In the genomic region with DNA sequence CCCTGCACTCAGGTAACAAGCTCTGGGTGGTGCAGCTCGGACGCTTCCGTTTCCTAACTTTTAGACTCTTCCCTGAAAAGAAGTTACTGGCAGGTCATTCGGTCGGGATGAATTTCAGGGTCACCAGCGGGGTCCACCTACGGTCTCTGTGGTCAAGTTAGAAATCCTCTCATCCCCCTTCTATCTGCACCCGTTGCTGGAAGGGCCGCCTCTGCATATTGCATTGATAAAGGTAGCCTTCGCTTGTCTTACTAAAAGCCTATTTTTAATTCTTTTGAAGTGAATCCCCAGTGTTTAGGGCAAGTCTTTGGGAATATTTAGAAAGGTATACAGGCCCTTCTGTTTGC, we compare ENCODE assay signal across 8 cellular contexts. TPM values are rescaled to one million over a fixed set of nuclear protein-coding genes. Genes with fewer than 3 reads are reported as not detected.
DNase-seq lines count a peak whose midpoint lies in the region; ATAC-seq and TF ChIP-seq lines count a peak whose summit lies in the region.

No MANE protein-coding gene starts in this region.

- peaks cover 23% of the 10 kb centered on the region for H3K4me1 ChIP-seq in PC-3 (ENCODE audit: insufficient read depth, low read length)

- intact Hi-C loops in PC-3 (cut with micrococcal nuclease), result no loop called here

- no peaks in the 10 kb centered on the region for H3K9me3 ChIP-seq in PC-3 (ENCODE audit: low read length)

- peak overlapping the region; percentile 92 for H3K4me2 ChIP-seq in PC-3 (ENCODE audit: low read length)

- TF ChIP-seq CTCF in GM12875 (IDR thresholded peaks at IDR 0.05; ENCODE audit: borderline replicate concordance, insufficient read depth, low read depth, low read length), result no peak
- no peak for TF ChIP-seq CTCF in PC-3 (conservative IDR thresholded peaks at IDR 0.05; ENCODE audit: low read depth, low read length)
- no peak for TF ChIP-seq CTCF in epithelial cell of proximal tubule (conservative IDR thresholded peaks at IDR 0.05; ENCODE audit: low read depth, low read length)
- TF ChIP-seq CTCF in progenitor cell of endocrine pancreas (IDR thresholded peaks at IDR 0.05; ENCODE audit: unreplicated experiment), result no peak

- no TSS peak for BruUV-seq in PC-3 (replicated peaks; lab: Mats Ljungman, UMichigan)

- no peaks in the 10 kb centered on the region for H3K9me3 Mint-ChIP-seq in progenitor cell of endocrine pancreas (ENCODE audit: low read depth)

- H4K20me1 ChIP-seq in PC-3 (ENCODE audit: low read length), result peaks cover 24% of the 10 kb centered on the region

- H3K9me2 ChIP-seq in PC-3 (replicated peaks; ENCODE audit: low read length), result no peaks in the 10 kb centered on the region

- peaks cover 14% of the 10 kb centered on the region for H3K4me1 Mint-ChIP-seq in progenitor cell of endocrine pancreas (ENCODE audit: low read depth)

- H3K4me3 Mint-ChIP-seq in progenitor cell of endocrine pancreas (ENCODE audit: low read depth), result peak overlapping the region; percentile 95

- no peaks in the 10 kb centered on the region for H3K27me3 ChIP-seq in PC-3 (ENCODE audit: low read length)

- peaks cover 14% of the 10 kb centered on the region for H3K36me3 ChIP-seq in PC-3 (ENCODE audit: low read depth, low read length)

- H3K79me2 ChIP-seq in PC-3 (ENCODE audit: low read length), result peaks cover 51% of the 10 kb centered on the region

- POLR2A ChIA-PET in PC-3 (lab: Charles Lee; ENCODE audit: unreplicated experiment), result no interaction called here

- H3K36me3 Mint-ChIP-seq in progenitor cell of endocrine pancreas (ENCODE audit: insufficient read depth), result peaks cover 8% of the 10 kb centered on the region

- H3K4me3 ChIP-seq in GM12875 (ENCODE audit: low read depth, low read length), result peak overlapping the region; percentile 66
- peak overlapping the region; percentile 96 for H3K4me3 ChIP-seq in PC-3 (ENCODE audit: low read length)
- H3K4me3 ChIP-seq in epithelial cell of proximal tubule (ENCODE audit: low read depth, low read length), result peak overlapping the region; percentile 82

- CTCF ChIA-PET in PC-3 (lab: Charles Lee), result interaction anchor here (0.7 kb wide), 1 partner anchor 477 kb away, joined by 4 read pairs; no protein-coding TSS in a partner anchor

- DNase-seq in PC-3, result no peak
- no peak for DNase-seq in epithelial cell of proximal tubule (ENCODE audit: low read depth)
- DNase-seq in progenitor cell of endocrine pancreas (ENCODE audit: low spot score, unreplicated experiment), result no peak
- no peak for DNase-seq in NCI-H1436 (lab: John Stamatoyannopoulos, UW)
- no peak for DNase-seq in NCI-H2081 (lab: John Stamatoyannopoulos, UW)
- no peak for DNase-seq in ecto neural progenitor cell (ENCODE audit: low spot score)

- H3K27ac Mint-ChIP-seq in progenitor cell of endocrine pancreas, result peak overlapping the region; percentile 98

- peak overlapping the region; percentile 83 for H3K9ac ChIP-seq in PC-3 (ENCODE audit: low read length)

- ATAC-seq in PC-3 (no peak), GM21447 (IDR thresholded peaks at IDR 0.05; ENCODE audit: unreplicated experiment) (no peak)

- H2AFZ ChIP-seq in PC-3 (ENCODE audit: low read length), result peak overlapping the region; percentile 85; the same call in 1 of the 2 replicates

- H3F3A ChIP-seq in PC-3 (ENCODE audit: low read length, unreplicated experiment), result no peaks in the 10 kb centered on the region

- no peaks in the 10 kb centered on the region for H3K27me3 Mint-ChIP-seq in progenitor cell of endocrine pancreas

- H3K27ac ChIP-seq in PC-3 (ENCODE audit: low read length), result peak overlapping the region; percentile 43; the same call in 1 of the 2 replicates

RNA-seq across cellular contexts. Expression of gene CRLS1, which starts 0.7 kb away (rescaled TPM):
- total RNA-seq in PC-3 (2014; rRNA removed), result 50.7 and 52.2 TPM in 2 replicates
- total RNA-seq in epithelial cell of proximal tubule, result 36.8 and 42.0 TPM in 2 replicates
- total RNA-seq in progenitor cell of endocrine pancreas, result 44.8 TPM in 2 replicates

RNA-seq across cellular contexts. Expression of gene LRRN4, which starts 47.3 kb away (rescaled TPM):
- 0.44 TPM in 1 of 2 replicates, not detected in the other for total RNA-seq in PC-3 (2014; rRNA removed)
- total RNA-seq in epithelial cell of proximal tubule, result 152 and 199 TPM in 2 replicates
- total RNA-seq in progenitor cell of endocrine pancreas, result 5.6 and 7.7 TPM in 2 replicates

RNA-seq across cellular contexts. Expression of gene MCM8, which starts 56.1 kb away (rescaled TPM):
- total RNA-seq in PC-3 (2014; rRNA removed) (26.6 and 27.0 TPM in 2 replicates), epithelial cell of proximal tubule (16.1 and 19.2 TPM in 2 replicates), progenitor cell of endocrine pancreas (18.5 and 18.6 TPM in 2 replicates)

RNA-seq across cellular contexts. Expression of gene TRMT6, which starts 56.2 kb away (rescaled TPM):
- total RNA-seq in PC-3 (2014; rRNA removed) (35.4 and 44.0 TPM in 2 replicates), epithelial cell of proximal tubule (12.3 and 21.6 TPM in 2 replicates), progenitor cell of endocrine pancreas (15.8 and 16.1 TPM in 2 replicates)

Comparison
In these comparisons a context has a peak if more than half of its experiments do, and no peak if none do; other contexts are left out.
1. RNA of gene LRRN4, which starts 47.3 kb away (total RNA-seq): 152 to 199 TPM in epithelial cell of proximal tubule; 5.6 to 7.7 TPM in progenitor cell of endocrine pancreas and 0.44 TPM in PC-3; every median in the first group is over 10 times any median in the second.
2. Peak in every context shown above with its lines, with median percentiles within 50 percentile points of each other: H3K4me3 ChIP-seq.